Comparison of ENCODE assay signal across 23 cellular contexts in the genomic region with DNA sequence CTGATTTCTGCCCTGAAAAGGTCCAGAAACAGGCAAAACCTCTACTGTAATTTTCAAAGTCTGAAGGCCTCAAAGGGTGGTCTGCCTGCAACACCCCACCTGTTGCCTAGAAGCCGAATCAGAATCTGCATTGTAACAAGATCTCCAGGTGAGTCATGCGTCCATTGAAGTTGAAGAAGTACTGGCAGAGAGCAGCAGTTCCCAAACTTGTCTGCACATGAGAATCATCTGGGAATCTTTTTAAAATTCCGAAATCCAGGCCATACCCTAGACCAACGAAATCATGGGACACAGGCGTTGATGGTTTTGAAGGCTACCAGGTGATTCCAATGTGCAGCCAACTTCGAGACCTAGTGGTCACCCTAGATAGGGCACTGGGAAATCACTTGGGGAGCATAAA. TPM values are rescaled to one million over a fixed set of nuclear protein-coding genes. Genes with fewer than 3 reads are reported as not detected.
"Had no signal": no experiment of that assay in that cellular context is flagged by ENCODE, and none has a peak within 500 bp of the region (broad histone marks: within the 10 kb centered on the region; RNA-seq: fewer than 3 reads in every experiment).

No MANE protein-coding gene starts in this region.

- H3K4me3 Mint-ChIP-seq: stimulated activated naive B cell treated with anti-CD40 and anti-IgM and Interleukin-4, amounts not matched to agents 10 μg/mL and 1 μg/mL and 100 μg/mL, for 72 hours; stimulated activated naive CD8-positive, alpha-beta T cell treated with anti-CD3 and anti-CD28 coated beads, Interleukin-15, amount 100 ng/mL, for 72 hours had no signal

- H3K36me3 ChIP-seq: esophagus squamous epithelium, sigmoid colon, thoracic aorta, transverse colon had no signal

- H3K9me3 Mint-ChIP-seq: naive thymus-derived CD8-positive, alpha-beta T cell; stimulated activated naive B cell treated with anti-CD40 and anti-IgM and Interleukin-4, amounts not matched to agents 10 μg/mL and 1 μg/mL and 100 μg/mL, for 72 hours; stimulated activated naive CD8-positive, alpha-beta T cell treated with anti-CD3 and anti-CD28 coated beads, Interleukin-15, amount 100 ng/mL, for 72 hours had no signal

- H3K27ac Mint-ChIP-seq: stimulated activated naive B cell treated with anti-CD40 and anti-IgM and Interleukin-4, amounts not matched to agents 10 μg/mL and 1 μg/mL and 100 μg/mL, for 72 hours; stimulated activated naive CD8-positive, alpha-beta T cell treated with anti-CD3 and anti-CD28 coated beads, Interleukin-15, amount 100 ng/mL, for 72 hours had no signal

- DNase-seq: cortex of kidney; effector CD8-positive, alpha-beta T cell; esophagus squamous epithelium; mucosa of descending colon; posterior cingulate gyrus; sigmoid colon; stimulated activated CD4-positive, alpha-beta T cell treated with anti-CD3 and anti-CD28 coated beads, Interleukin-2, amount 100 ng/mL, for 24 hours; stimulated activated CD4-positive, alpha-beta T cell treated with anti-CD3 and anti-CD28 coated beads, Interleukin-4, amount 100 ng/mL, for 4 hours; stimulated activated naive B cell treated with anti-CD40 and anti-IgM and Interleukin-4, amounts not matched to agents 10 μg/mL and 1 μg/mL and 100 μg/mL, for 72 hours; stimulated activated naive CD8-positive, alpha-beta T cell treated with anti-CD3 and anti-CD28 coated beads, Interleukin-15, amount 100 ng/mL, for 72 hours; transverse colon had no signal

- H3K36me3 Mint-ChIP-seq: naive thymus-derived CD8-positive, alpha-beta T cell; stimulated activated naive B cell treated with anti-CD40 and anti-IgM and Interleukin-4, amounts not matched to agents 10 μg/mL and 1 μg/mL and 100 μg/mL, for 72 hours had no signal

- FAIRE-seq: urothelium cell line had no signal

- ATAC-seq: mucosa of descending colon; naive thymus-derived CD8-positive, alpha-beta T cell; stimulated activated naive B cell treated with anti-CD40 and anti-IgM and Interleukin-4, amounts not matched to agents 10 μg/mL and 1 μg/mL and 100 μg/mL, for 72 hours; stimulated activated naive CD8-positive, alpha-beta T cell treated with anti-CD3 and anti-CD28 coated beads, Interleukin-15, amount 100 ng/mL, for 72 hours had no signal

- H3K4me3 ChIP-seq: dorsolateral prefrontal cortex, esophagus squamous epithelium, mucosa of descending colon, sigmoid colon, skin epidermis, thoracic aorta, transverse colon had no signal

- H3K9me3 ChIP-seq: esophagus squamous epithelium, mucosa of descending colon, sigmoid colon, thoracic aorta, transverse colon had no signal

- H3K27ac ChIP-seq: sigmoid colon, thoracic aorta, transverse colon had no signal

RNA-seq across cellular contexts. Expression of gene ACOD1, which starts 27.6 kb away (rescaled TPM):
- total RNA-seq: dorsolateral prefrontal cortex; esophagus squamous epithelium; lung microvascular endothelial cell; mesenteric fat pad; mucosa of descending colon; naive thymus-derived CD8-positive, alpha-beta T cell; osteocyte; pulmonary artery endothelial cell; sigmoid colon; subcutaneous adipose tissue; thoracic aorta had no signal
- polyA plus RNA-seq: liver; naive thymus-derived CD8-positive, alpha-beta T cell; neural cell had no signal
